19 cellular contexts compared by ENCODE assay signal in the genomic region with DNA sequence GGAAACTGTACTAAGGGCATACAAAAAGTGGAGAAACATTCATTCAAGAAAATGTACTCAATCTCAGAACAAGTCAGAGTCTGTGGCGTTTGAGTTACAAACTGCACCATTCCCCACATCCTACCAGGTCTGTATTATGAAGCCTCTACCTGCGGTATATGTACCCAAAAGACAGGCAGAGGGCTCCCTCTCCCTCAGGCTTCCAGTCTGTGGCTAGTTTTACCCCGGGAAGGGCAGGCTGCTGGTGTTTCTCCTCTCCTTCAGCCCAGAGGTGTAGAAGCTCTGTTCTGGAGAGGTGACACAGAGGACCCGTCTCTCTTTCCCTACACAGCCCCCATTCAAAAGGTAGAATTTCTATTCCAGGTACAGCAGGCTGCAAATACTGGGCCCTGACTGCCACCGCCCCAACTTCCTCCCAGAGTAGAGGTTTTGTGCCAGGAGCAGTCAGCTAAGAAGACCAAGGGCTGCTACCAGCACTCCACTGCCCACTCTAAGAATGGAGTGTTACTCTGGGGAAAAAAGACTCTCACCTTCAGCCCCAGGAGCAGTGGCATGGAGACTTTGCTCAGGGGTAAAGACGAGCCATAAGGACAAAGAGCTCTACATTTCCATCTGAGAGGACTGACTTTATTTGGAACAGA. TPM values are rescaled to one million over a fixed set of nuclear protein-coding genes. Genes with fewer than 3 reads are reported as not detected.
DNase-seq lines count a peak whose midpoint lies in the region; ATAC-seq, FAIRE-seq and TF ChIP-seq lines count a peak whose summit lies in the region.
"Had no signal": no experiment of that assay in that cellular context is flagged by ENCODE, and none has a peak within 500 bp of the region (broad histone marks: within the 10 kb centered on the region; RNA-seq: fewer than 3 reads in every experiment).

No MANE protein-coding gene starts in this region.

- no peak overlapping the region for H2AK5ac ChIP-seq in H1 (ENCODE audit: low read depth, low read length)

- dilution Hi-C loops in mammary epithelial cell (cut with HindIII; ENCODE audit: low sequenced_read_pairs): no loop called here

- H3K36me3 Mint-ChIP-seq in GM23338 (ENCODE audit: low read depth) (peaks cover 6% of the 10 kb centered on the region), neural progenitor cell (peaks cover 13% of the 10 kb centered on the region)
- H3K36me3 Mint-ChIP-seq in activated naive CD8-positive, alpha-beta T cell treated with anti-CD3 and anti-CD28 coated beads for 36 hours: peaks cover 26% of the 10 kb centered on the region

- TF ChIP-seq POLR2A in H1 (IDR thresholded peaks at IDR 0.05; ENCODE audit: control extremely low read depth in 1 of 2, low read depth in 2 of 2, low read length in 2 of 2): no peak

- H3K4me3 Mint-ChIP-seq in GM23338 (no peak overlapping the region), neural progenitor cell (no peak overlapping the region)
- H3K4me3 Mint-ChIP-seq in activated naive CD8-positive, alpha-beta T cell treated with anti-CD3 and anti-CD28 coated beads for 36 hours: no peak overlapping the region

- H3K27me3 ChIP-seq in GM23338 (ENCODE audit: insufficient read depth) (no peaks in the 10 kb centered on the region), NT2/D1 (ENCODE audit: insufficient read depth, insufficient read length) (no peaks in the 10 kb centered on the region), H1 (replicated peaks in 1 of 4; ENCODE audit: control insufficient read depth in 3 of 4, extremely low read depth in 1 of 4, insufficient read depth in 3 of 4, low read length in 3 of 4) (no peaks in the 10 kb centered on the region), neural progenitor cell (no peaks in the 10 kb centered on the region), mammary epithelial cell (ENCODE audit: insufficient read depth, low read length) (no peaks in the 10 kb centered on the region)

- no peak overlapping the region for H2BK15ac ChIP-seq in H1 (ENCODE audit: low read length)

- peak; percentile 35 to 37 for TF ChIP-seq RAD21 in H1 (IDR thresholded peaks at IDR 0.05 in 1 of 2, conservative IDR thresholded peaks at IDR 0.05 in 1 of 2; ENCODE audit: low read depth in 2 of 2, low read length in 2 of 2)

- peaks cover 9% of the 10 kb centered on the region; the same call in 1 of the 2 replicates for H3K79me2 ChIP-seq in GM23338 (replicated peaks; ENCODE audit: insufficient read depth)
- H3K79me2 ChIP-seq in H1 (ENCODE audit: control insufficient read depth in 1 of 2, insufficient read depth in 2 of 2, low read length in 2 of 2): peaks cover 0 to 14% of the 10 kb centered on the region in 2 experiments; a peak in 1 of 4 replicates
- H3K79me2 ChIP-seq in neural progenitor cell (ENCODE audit: low read depth): peaks cover 28% of the 10 kb centered on the region
- no peaks in the 10 kb centered on the region for H3K79me2 ChIP-seq in mammary epithelial cell (ENCODE audit: insufficient read depth, low read length)

- no peak overlapping the region for H3K56ac ChIP-seq in H1 (replicated peaks; ENCODE audit: insufficient read length, low read depth, low read length)

- peaks cover 15% of the 10 kb centered on the region for H3K4me1 Mint-ChIP-seq in GM23338
- H3K4me1 Mint-ChIP-seq in neural progenitor cell: no peaks in the 10 kb centered on the region
- peaks cover 55% of the 10 kb centered on the region for H3K4me1 Mint-ChIP-seq in activated naive CD8-positive, alpha-beta T cell treated with anti-CD3 and anti-CD28 coated beads for 36 hours

- intact Hi-C loops in mammary epithelial cell (cut with micrococcal nuclease): no loop called here

- in situ Hi-C loops in mammary epithelial cell (cut with MboI; ENCODE audit: low sequenced_read_pairs in 2 of 2): no loop called here

- TF ChIP-seq EP300 in H1 (IDR thresholded peaks at IDR 0.05; ENCODE audit: borderline replicate concordance in 1 of 2, low read depth in 2 of 2, low read length in 2 of 2): no peak

- H3F3A ChIP-seq in GM23338 (replicated peaks; ENCODE audit: low read depth) (no peaks in the 10 kb centered on the region), neural progenitor cell (ENCODE audit: low read depth) (peaks cover 3% of the 10 kb centered on the region)

- no peaks in the 10 kb centered on the region for H3K79me1 ChIP-seq in H1 (ENCODE audit: low read depth, low read length)

- no peaks in the 10 kb centered on the region for H4K20me1 ChIP-seq in GM23338 (replicated peaks; ENCODE audit: insufficient read depth)
- no peaks in the 10 kb centered on the region for H4K20me1 ChIP-seq in H1 (replicated peaks in 1 of 2; ENCODE audit: control insufficient read depth in 1 of 2, insufficient read depth in 2 of 2, low read length in 2 of 2)
- no peaks in the 10 kb centered on the region for H4K20me1 ChIP-seq in neural progenitor cell (ENCODE audit: low read depth)
- H4K20me1 ChIP-seq in mammary epithelial cell (ENCODE audit: insufficient read depth, low read length): no peaks in the 10 kb centered on the region

- no peak overlapping the region for H2BK12ac ChIP-seq in H1 (ENCODE audit: low read depth, low read length)

- ATAC-seq in GM23338: peak; percentile 93
- ATAC-seq: K562, SK-N-SH treated with all-trans-retinoic acid at 6 μM for 48 hours had no signal

- DNase-seq in GM23338 (ENCODE audit: low spot score): peak; percentile 60
- peak; percentile 44 for DNase-seq in NT2/D1 (ENCODE audit: low read depth, low spot score)
- no peak for DNase-seq in H1 (ENCODE audit: low read depth in 1 of 2, low spot score in 2 of 2)
- DNase-seq in neural progenitor cell (ENCODE audit: low spot score): peak; percentile 10
- no peak for DNase-seq in C1 segment of cervical spinal cord (lab: John Stamatoyannopoulos, UW)
- no peak for DNase-seq in activated naive CD8-positive, alpha-beta T cell treated with anti-CD3 and anti-CD28 coated beads for 36 hours
- no peak for DNase-seq in occipital lobe (lab: John Stamatoyannopoulos, UW)
- DNase-seq in mammary epithelial cell: no peak
- DNase-seq: DND-41, GDM1, NCI-H1105, NCI-H2081 treated with DMSO at 0.1 percent for 48 hours, NCI-H510A treated with DMSO at 0.1 percent for 48 hours, NCI-H82, RPMI8226, SIG-M5 had no signal

- H3K27ac Mint-ChIP-seq in GM23338 (0 out of 2 replicates have a peak overlapping the region, but pooled peaks have one; percentile 33), neural progenitor cell (no peak overlapping the region)
- no peak overlapping the region for H3K27ac Mint-ChIP-seq in activated naive CD8-positive, alpha-beta T cell treated with anti-CD3 and anti-CD28 coated beads for 36 hours

- BruUV-seq in mammary epithelial cell (replicated peaks; lab: Mats Ljungman, UMichigan): no TSS peak

- H3K27me3 Mint-ChIP-seq in GM23338 (ENCODE audit: insufficient read depth, low read depth, poor library complexity) (peaks cover 3% of the 10 kb centered on the region), neural progenitor cell (ENCODE audit: insufficient read depth, low read depth) (no peaks in the 10 kb centered on the region)
- H3K27me3 Mint-ChIP-seq in activated naive CD8-positive, alpha-beta T cell treated with anti-CD3 and anti-CD28 coated beads for 36 hours: no peaks in the 10 kb centered on the region

- no peak overlapping the region for H2AFZ ChIP-seq in GM23338
- no peak overlapping the region for H2AFZ ChIP-seq in H1 (ENCODE audit: low read length)
- no peak overlapping the region for H2AFZ ChIP-seq in neural progenitor cell (replicated peaks)
- no peak overlapping the region for H2AFZ ChIP-seq in mammary epithelial cell (ENCODE audit: low read depth, low read length)

- no peak overlapping the region for H2BK5ac ChIP-seq in H1 (ENCODE audit: low read depth, low read length)

- no peaks in the 10 kb centered on the region for H3K23me2 ChIP-seq in H1 (ENCODE audit: low read depth, low read length)

- H3K4ac ChIP-seq in H1 (replicated peaks; ENCODE audit: insufficient read length, low read depth, low read length): no peak overlapping the region

- POLR2A ChIA-PET in H1 (lab: Charles Lee; ENCODE audit: partially characterized antibody): interaction anchor here (0.6 kb wide), 2 partner anchors 17 to 358 kb away, joined by 3 read pairs; no protein-coding TSS in a partner anchor

- H3K36me3 ChIP-seq in GM23338 (ENCODE audit: insufficient read depth) (no peaks in the 10 kb centered on the region), NT2/D1 (ENCODE audit: insufficient read depth, insufficient read length, low read length) (no peaks in the 10 kb centered on the region), H1 (ENCODE audit: control insufficient read depth in 2 of 4, insufficient read depth in 4 of 4, low read length in 3 of 4) (peaks cover 0 to 2% (median 0%) of the 10 kb centered on the region in 4 experiments; a peak in 1 of 8 replicates), neural progenitor cell (no peaks in the 10 kb centered on the region), mammary epithelial cell (ENCODE audit: insufficient read depth, low read length) (no peaks in the 10 kb centered on the region)

- H4K5ac ChIP-seq in H1 (ENCODE audit: insufficient read length, low read depth, low read length): no peak overlapping the region

- H3K23ac ChIP-seq in H1 (ENCODE audit: insufficient read length): no peak overlapping the region

- H4K91ac ChIP-seq in H1 (replicated peaks; ENCODE audit: insufficient read length, low read length): no peak overlapping the region

- TF ChIP-seq CTCF in GM23338 (conservative IDR thresholded peaks at IDR 0.05; ENCODE audit: low read depth in 2 of 2) (peak; percentile 10 to 49; a peak in 2 of 4 replicates), H1 (IDR thresholded peaks at IDR 0.05; ENCODE audit: control extremely low read depth in 1 of 3, insufficient read depth in 1 of 3, low read depth in 1 of 3, low read length in 3 of 3) (peak; percentile 17 to 32 (median 19); a peak in 3 of 4 replicates), neural progenitor cell (IDR thresholded peaks at IDR 0.05) (no peak), mammary epithelial cell (conservative IDR thresholded peaks at IDR 0.05 in 1 of 2, IDR thresholded peaks at IDR 0.05 in 1 of 2; ENCODE audit: extremely low read depth in 1 of 2, insufficient read depth in 1 of 2, low read depth in 1 of 2, low read length in 2 of 2) (no peak)

- H3K4me3 ChIP-seq in GM23338: no peak overlapping the region
- H3K4me3 ChIP-seq in NT2/D1 (ENCODE audit: insufficient read length, low read depth): no peak overlapping the region
- no peak overlapping the region for H3K4me3 ChIP-seq in H1 (ENCODE audit: extremely low read depth in 1 of 4, insufficient read depth in 2 of 4, low read depth in 3 of 4, low read length in 4 of 4)
- H3K4me3 ChIP-seq in neural progenitor cell: no peak overlapping the region
- no peak overlapping the region for H3K4me3 ChIP-seq in mammary epithelial cell (replicated peaks in 1 of 3; ENCODE audit: insufficient read depth in 1 of 3, low read depth in 2 of 3, low read length in 3 of 3)
- H3K4me3 ChIP-seq: K562 had no signal

- no peaks in the 10 kb centered on the region for H3K9me2 ChIP-seq in GM23338 (ENCODE audit: insufficient read depth)

- H3K27ac ChIP-seq in GM23338 (ENCODE audit: low read depth): no peak overlapping the region
- no peak overlapping the region for H3K27ac ChIP-seq in H1 (ENCODE audit: low read depth, low read length)
- H3K27ac ChIP-seq in neural progenitor cell: no peak overlapping the region
- no peak overlapping the region for H3K27ac ChIP-seq in mammary epithelial cell (ENCODE audit: insufficient read depth, low read depth, low read length)
- H3K27ac ChIP-seq: C4-2B had no signal

- H4K8ac ChIP-seq in H1 (ENCODE audit: extremely low read depth, insufficient read depth, low read length): no peak overlapping the region

- H3K4me2 ChIP-seq in GM23338 (no peak overlapping the region), H1 (ENCODE audit: insufficient read depth in 1 of 2, low read depth in 2 of 2, low read length in 2 of 2) (no peak overlapping the region), neural progenitor cell (no peak overlapping the region), mammary epithelial cell (ENCODE audit: insufficient read depth, low read depth, low read length) (no peak overlapping the region)

- no peak overlapping the region for H3K9ac ChIP-seq in NT2/D1 (ENCODE audit: insufficient read length, low read depth)
- no peak overlapping the region for H3K9ac ChIP-seq in H1 (replicated peaks in 1 of 4; ENCODE audit: extremely low read depth in 1 of 4, low read depth in 3 of 4, low read length in 3 of 4)
- H3K9ac ChIP-seq in neural progenitor cell: no peak overlapping the region
- H3K9ac ChIP-seq in mammary epithelial cell (ENCODE audit: insufficient read depth, low read length): no peak overlapping the region

- FAIRE-seq in H1 (lab: Jason Lieb, UNC): no peak
- FAIRE-seq: K562 had no signal

- H3K4me1 ChIP-seq in GM23338 (ENCODE audit: insufficient read depth) (peaks cover 7% of the 10 kb centered on the region; the same call in 1 of the 2 replicates), NT2/D1 (ENCODE audit: insufficient read depth, insufficient read length) (no peaks in the 10 kb centered on the region), H1 (replicated peaks in 1 of 4; ENCODE audit: control insufficient read depth in 3 of 4, insufficient read depth in 4 of 4, low read length in 3 of 4) (peaks cover 0 to 7% (median 2%) of the 10 kb centered on the region in 4 experiments; a peak in 5 of 7 replicates), neural progenitor cell (peaks cover 12% of the 10 kb centered on the region), mammary epithelial cell (ENCODE audit: insufficient read depth, low read length) (no peaks in the 10 kb centered on the region)

- H3K9me3 ChIP-seq in NT2/D1 (ENCODE audit: insufficient read depth, low read length): no peaks in the 10 kb centered on the region; the same call in 1 of the 2 replicates
- H3K9me3 ChIP-seq in H1 (ENCODE audit: insufficient read depth in 2 of 2, low read depth in 1 of 2, low read length in 1 of 2): peaks cover 0 to 2% of the 10 kb centered on the region in 2 experiments; a peak in 1 of 4 replicates
- H3K9me3 ChIP-seq in neural progenitor cell (ENCODE audit: low read depth): no peaks in the 10 kb centered on the region
- no peaks in the 10 kb centered on the region for H3K9me3 ChIP-seq in mammary epithelial cell (replicated peaks; ENCODE audit: insufficient read depth, low read length)

- CTCF ChIA-PET in H1 (lab: Charles Lee; ENCODE audit: partially characterized antibody): interaction anchor here (0.6 to 2.7 kb wide), 15 partner anchors 8 to 533 kb away, joined by 3 to 15 read pairs (median 3); no protein-coding TSS in a partner anchor
- CTCF ChIA-PET in mammary epithelial cell (lab: Charles Lee; ENCODE audit: low non-redundant PET): interaction anchor here (0.6 kb wide), 1 partner anchor 38 kb away, joined by 3 read pairs; no protein-coding TSS in a partner anchor

- H2BK20ac ChIP-seq in H1 (ENCODE audit: low read length): no peak overlapping the region

- no peak overlapping the region for H3K14ac ChIP-seq in H1 (ENCODE audit: insufficient read length)

- no peak overlapping the region for H2BK120ac ChIP-seq in H1 (replicated peaks; ENCODE audit: low read depth, low read length)

- no peak overlapping the region for H3K18ac ChIP-seq in H1 (ENCODE audit: extremely low read depth, low read length)

- 65% methylated on average over 6 of the region's 6 CpGs; no CpG with 5 or more reads in 1 of the 2 experiments for WGBS in H1 (ENCODE audit: extremely low coverage in 1 of 2, insufficient coverage in 1 of 2, insufficient read length in 1 of 2, insufficient replicate concordance in 2 of 2, low coverage in 1 of 2, low lambda C conversion rate in 2 of 2, missing lambda C conversion rate in 1 of 2), 2 experiments
- 97% methylated on average over 4 of the region's 6 CpGs for WGBS in mammary epithelial cell (ENCODE audit: low coverage, missing lambda C conversion rate)

- H3K9me3 Mint-ChIP-seq in GM23338 (peaks cover 3% of the 10 kb centered on the region; the same call in 2 of the 3 replicates), neural progenitor cell (peaks cover 11% of the 10 kb centered on the region)
- peaks cover 17% of the 10 kb centered on the region for H3K9me3 Mint-ChIP-seq in activated naive CD8-positive, alpha-beta T cell treated with anti-CD3 and anti-CD28 coated beads for 36 hours

RNA-seq across cellular contexts. Expression of a gene that starts 39.4 kb away (rescaled TPM):
- total RNA-seq in GM23338 (2014; rRNA removed; shearing (Covaris generic)): 10.8 and 11.5 TPM in 2 replicates
- polyA plus RNA-seq in GM23338 (2016; fragmentation: Nextera tagmentation; extraction: Ambion mirVana): 3.4 and 4.8 TPM in 2 replicates
- 12.8 and 13.3 TPM in 2 replicates for total RNA-seq in H1 (2021; fragmentation: NEBNext Ultra II Directional; extraction: Animal tissue kit (Norgen Biotek cat#: 25700))
- 3.4 and 4.2 TPM in 2 replicates for polyA plus RNA-seq in H1 (2011; rRNA removed)
- 5.6 TPM for polyA plus RNA-seq in H1 (2011; cell fraction: cytosol; rRNA removed)
- 2.7 TPM for polyA plus RNA-seq in H1 (2011; cell fraction: nucleus; rRNA removed)
- polyA plus RNA-seq in H1 (2012, experiment 1 of 2): 4.0 to 6.0 TPM (median 4.8 TPM) in 4 replicates
- polyA plus RNA-seq in H1 (2012, experiment 2 of 2): 0.41 TPM
- polyA plus RNA-seq in H1 (2013, experiment 1 of 2): 4.9 TPM
- 4.4 TPM for polyA plus RNA-seq in H1 (2013, experiment 2 of 2)
- polyA minus RNA-seq in H1 (2011; rRNA and poly(A)+ RNA removed): 7.2 and 9.8 TPM in 2 replicates
- polyA minus RNA-seq in H1 (2011; cell fraction: cytosol; rRNA and poly(A)+ RNA removed): 8.9 TPM
- polyA minus RNA-seq in H1 (2011; cell fraction: nucleus; rRNA and poly(A)+ RNA removed): 13.5 TPM
- total RNA-seq in neural progenitor cell (ENCODE audit: low replicate concordance): 11.1 and 12.2 TPM in 2 replicates
- total RNA-seq in activated naive CD8-positive, alpha-beta T cell treated with anti-CD3 and anti-CD28 coated beads for 36 hours: 10 to 100 TPM; 22.2 to 23.1 TPM
- total RNA-seq in occipital lobe: 17.5 TPM
- 10 to 100 TPM in 1 of 2 donors, 1 to 10 TPM in 1; 8.5 to 10.6 TPM for total RNA-seq in mammary epithelial cell
- 3.6 TPM for polyA plus RNA-seq in mammary epithelial cell
- polyA minus RNA-seq in mammary epithelial cell: 1.1 TPM

Comparison
In these comparisons a context has a peak if more than half of its experiments do, and no peak if none do; other contexts are left out.
1. DNase-seq: peak in GM23338 (single experiment), NT2/D1 (single experiment) and neural progenitor cell (single experiment); none in H1 (0 of 2), C1 segment of cervical spinal cord (0 of 14), activated naive CD8-positive, alpha-beta T cell treated with anti-CD3 and anti-CD28 coated beads for 36 hours (single experiment), occipital lobe (single experiment) and mammary epithelial cell (single experiment).
2. CTCF ChIP-seq: peak in GM23338 (2 of 2) and H1 (3 of 3); none in neural progenitor cell (single experiment) and mammary epithelial cell (0 of 2).